In genomic region chr4:169621754-169622481, GRCh38 we compare ENCODE assay signal across 8 cellular contexts. TPM values are rescaled to one million over a fixed set of nuclear protein-coding genes. Genes with fewer than 3 reads are reported as not detected.
DNase-seq lines count a peak whose midpoint lies in the region; ATAC-seq, FAIRE-seq and TF ChIP-seq lines count a peak whose summit lies in the region.

No MANE protein-coding gene starts in this region.

- DNase-seq in T-cell (peak in 21 of 34 experiments; percentile 9 to 57 (median 29)), endothelial cell of umbilical vein (ENCODE audit: low read depth, low spot score) (peak; percentile 81), pancreas (no peak), cerebellar nuclear complex (lab: John Stamatoyannopoulos, UW) (no peak)

- POLR2A ChIA-PET in T-cell (lab: Charles Lee) = interaction anchor here (0.6 to 2.6 kb wide), 5 partner anchors 9 to 432 kb away, joined by 3 to 11 read pairs (median 6); partner anchors contain the start of gene NEK1 (in 1 of the 2)
- POLR2A ChIA-PET in endothelial cell of umbilical vein (lab: Charles Lee) = no interaction called here

- FAIRE-seq in endothelial cell of umbilical vein (lab: Jason Lieb, UNC) (peak; percentile 61), pancreas (lab: Jason Lieb, UNC) (peak; percentile 39)

- ATAC-seq in HG03432 (IDR thresholded peaks at IDR 0.05; ENCODE audit: unreplicated experiment) = peak; percentile 7
- ATAC-seq in T-cell (replicated peaks in 1 of 4) = peak in 3 of 4 experiments; percentile 9 to 26 (median 22)
- ATAC-seq in pancreas = peak in 1 of 4 donors; percentile 2
- ATAC-seq in HG03521 (IDR thresholded peaks at IDR 0.05; ENCODE audit: unreplicated experiment) = no peak
- ATAC-seq in HG02970 (IDR thresholded peaks at IDR 0.05; ENCODE audit: low FRiP score, unreplicated experiment) = no peak

- CTCF ChIA-PET in T-cell (lab: Charles Lee) (interaction anchor here in 1 of 2 donors (0.6 to 1.9 kb wide), 4 partner anchors 9 to 612 kb away, joined by 3 to 19 read pairs (median 4); partner anchors contain the start of genes CBR4 and NEK1), endothelial cell of umbilical vein (lab: Charles Lee) (interaction anchor here (1.3 to 4.0 kb wide), 3 partner anchors 9 to 188 kb away, joined by 3 to 19 read pairs (median 6); no protein-coding TSS in a partner anchor)

- no peaks in the 10 kb centered on the region for H3K27me3 ChIP-seq in endothelial cell of umbilical vein (ENCODE audit: control insufficient read depth in 2 of 2, insufficient read depth in 2 of 2, low read length in 2 of 2)
- no peaks in the 10 kb centered on the region for H3K27me3 ChIP-seq in pancreas

- H3K27me3 Mint-ChIP-seq in T-cell = no peaks in the 10 kb centered on the region

- dilution Hi-C loops in endothelial cell of umbilical vein (cut with MboI; ENCODE audit: extremely low pct_ligation_motif_present, low sequenced_read_pairs) = no loop called here

- no peak overlapping the region for H2AFZ ChIP-seq in endothelial cell of umbilical vein (ENCODE audit: low read depth, low read length)

- TF ChIP-seq CTCF in endothelial cell of umbilical vein (IDR thresholded peaks at IDR 0.05; ENCODE audit: extremely low read depth in 1 of 2, insufficient read depth in 1 of 2, low read depth in 1 of 2, low read length in 2 of 2) = no peak
- TF ChIP-seq CTCF in pancreas (IDR thresholded peaks at IDR 0.05) = no peak

- no peak for TF ChIP-seq POLR2A in endothelial cell of umbilical vein (IDR thresholded peaks at IDR 0.05; ENCODE audit: low read depth, low read length)

- H3K9ac ChIP-seq in ES-I3 (ENCODE audit: low read depth, low read length) (peak overlapping the region; percentile 96), endothelial cell of umbilical vein (replicated peaks; ENCODE audit: extremely low read depth, insufficient read depth, low read length) (peak overlapping the region; percentile 99)

- WGBS in pancreas, 2 donors = 1% methylated on average over 6 of the region's 6 CpGs

- H4K20me1 ChIP-seq in endothelial cell of umbilical vein (replicated peaks; ENCODE audit: control insufficient read depth, extremely low read depth, insufficient read depth, low read length) = peaks cover 4% of the 10 kb centered on the region

- H3K4me3 Mint-ChIP-seq in T-cell = peak overlapping the region; percentile 71 to 97 (median 80)

- peaks cover 72 to 74% (median 73%) of the 10 kb centered on the region in 3 donors for H3K4me1 Mint-ChIP-seq in T-cell

- H3K27ac ChIP-seq in endothelial cell of umbilical vein (ENCODE audit: insufficient read depth, low read depth, low read length) = peak overlapping the region; percentile 92
- peak overlapping the region; percentile 20 to 98 (median 92) for H3K27ac ChIP-seq in pancreas

- H3K4me2 ChIP-seq in endothelial cell of umbilical vein (ENCODE audit: insufficient read depth, low read length) = peak overlapping the region; percentile 100

- no TSS peak for BruUV-seq in endothelial cell of umbilical vein (replicated peaks; lab: Mats Ljungman, UMichigan)

- H3K9me3 ChIP-seq in ES-I3 (ENCODE audit: control insufficient read depth, insufficient read depth, low read length) (no peaks in the 10 kb centered on the region), endothelial cell of umbilical vein (replicated peaks; ENCODE audit: control insufficient read depth, insufficient read depth, low read length) (no peaks in the 10 kb centered on the region), pancreas (no peaks in the 10 kb centered on the region)

- peak overlapping the region; percentile 88 to 89 for H3K27ac Mint-ChIP-seq in T-cell

- no peaks in the 10 kb centered on the region for H3K9me1 ChIP-seq in endothelial cell of umbilical vein (replicated peaks; ENCODE audit: control insufficient read depth, extremely low read depth, insufficient read depth, low read length)

- H3K36me3 Mint-ChIP-seq in T-cell = peaks cover 6% of the 10 kb centered on the region

- H3K9me3 Mint-ChIP-seq in T-cell = no peaks in the 10 kb centered on the region

- peaks cover 48% of the 10 kb centered on the region for H3K79me2 ChIP-seq in endothelial cell of umbilical vein (ENCODE audit: control insufficient read depth, insufficient read depth, low read length)

- no peaks in the 10 kb centered on the region for H3K36me3 ChIP-seq in ES-I3 (ENCODE audit: insufficient read depth, low read length)
- H3K36me3 ChIP-seq in endothelial cell of umbilical vein (ENCODE audit: control insufficient read depth in 2 of 2, extremely low read depth in 1 of 2, insufficient read depth in 2 of 2, low read length in 2 of 2) = no peaks in the 10 kb centered on the region
- no peaks in the 10 kb centered on the region for H3K36me3 ChIP-seq in pancreas

- peak overlapping the region; percentile 81 to 98 (median 91) for H3K4me3 ChIP-seq in endothelial cell of umbilical vein (replicated peaks in 1 of 3; ENCODE audit: insufficient read depth in 1 of 3, low read depth in 1 of 3, low read length in 3 of 3)
- H3K4me3 ChIP-seq in pancreas = peak overlapping the region in 3 of 4 donors; percentile 47 to 56 (median 49)

- peaks cover 6% of the 10 kb centered on the region; the same call in 1 of the 2 replicates for H3K4me1 ChIP-seq in ES-I3 (ENCODE audit: insufficient read depth, low read length)
- peaks cover 19% of the 10 kb centered on the region for H3K4me1 ChIP-seq in endothelial cell of umbilical vein (ENCODE audit: control insufficient read depth, extremely low read depth, insufficient read depth, low read length)
- peaks cover 5 to 15% (median 13%) of the 10 kb centered on the region in 3 donors for H3K4me1 ChIP-seq in pancreas

- intact Hi-C loops in endothelial cell of umbilical vein (cut with micrococcal nuclease) = no loop called here
- intact Hi-C loops in pancreas (cut with DNase I) = no loop called here

TF ChIP-seq in endothelial cell of umbilical vein, 7 proteins besides CTCF, POLR2A, EP300 and RAD21:
- TF ChIP-seq GATA2 (IDR thresholded peaks at IDR 0.05; ENCODE audit: insufficient read depth, insufficient read length, low read depth, low read length) (peak; percentile 88), JUN (IDR thresholded peaks at IDR 0.05; ENCODE audit: borderline replicate concordance, insufficient read depth, insufficient read length, low read depth) (peak; percentile 41), FOS (IDR thresholded peaks at IDR 0.05; ENCODE audit: borderline replicate concordance, insufficient read depth, low read length) (peak; percentile 8), EZH2 (IDR thresholded peaks at IDR 0.05; ENCODE audit: borderline replicate concordance, low read depth, low read length, severe bottlenecking) (no peak), POLR2AphosphoS5 (IDR thresholded peaks at IDR 0.05; ENCODE audit: insufficient read depth, low read depth, low read length) (peak; percentile 39)

RNA-seq across cellular contexts. Expression of gene CLCN3, which starts 1.5 kb away (rescaled TPM):
- 10 to 100 TPM; 17.3 to 33.7 (median 30.8) TPM for total RNA-seq in T-cell
- total RNA-seq in endothelial cell of umbilical vein = 49.0 and 51.4 TPM in 2 replicates
- 12.1 and 16.5 TPM in 2 replicates for polyA plus RNA-seq in endothelial cell of umbilical vein
- polyA plus RNA-seq in endothelial cell of umbilical vein (2011; cell fraction: cytosol; rRNA removed) = 13.2 and 13.6 TPM in 2 replicates
- 13.4 and 21.4 TPM in 2 replicates for polyA plus RNA-seq in endothelial cell of umbilical vein (2011; cell fraction: nucleus; rRNA removed)
- polyA plus RNA-seq in endothelial cell of umbilical vein (2012) = 24.8 and 33.1 TPM in 2 replicates
- polyA minus RNA-seq in endothelial cell of umbilical vein = 82.0 and 86.1 TPM in 2 replicates
- polyA minus RNA-seq in endothelial cell of umbilical vein (2011; cell fraction: cytosol; rRNA and poly(A)+ RNA removed) = 10.9 TPM
- polyA minus RNA-seq in endothelial cell of umbilical vein (2011; cell fraction: nucleus; rRNA and poly(A)+ RNA removed) = 31.2 and 48.2 TPM in 2 replicates
- 10 to 100 TPM; 24.9 to 41.4 (median 33.6) TPM for total RNA-seq in pancreas
- 10 to 100 TPM in 1 of 2 donors, 1 to 10 TPM in 1; 9.1 to 16.7 TPM for polyA plus RNA-seq in pancreas

RNA-seq across cellular contexts. Expression of gene NEK1, which starts 9.5 kb away (rescaled TPM):
- total RNA-seq in T-cell = 10 to 100 TPM; 13.4 to 21.9 (median 19.5) TPM
- total RNA-seq in endothelial cell of umbilical vein = 10.1 and 10.4 TPM in 2 replicates
- polyA plus RNA-seq in endothelial cell of umbilical vein = 1.7 and 2.6 TPM in 2 replicates
- 2.2 and 2.5 TPM in 2 replicates for polyA plus RNA-seq in endothelial cell of umbilical vein (2011; cell fraction: cytosol; rRNA removed)
- polyA plus RNA-seq in endothelial cell of umbilical vein (2011; cell fraction: nucleus; rRNA removed) = 4.9 and 6.6 TPM in 2 replicates
- polyA plus RNA-seq in endothelial cell of umbilical vein (2012) = 5.8 and 7.3 TPM in 2 replicates
- polyA minus RNA-seq in endothelial cell of umbilical vein = 8.4 and 13.1 TPM in 2 replicates
- 4.6 TPM for polyA minus RNA-seq in endothelial cell of umbilical vein (2011; cell fraction: cytosol; rRNA and poly(A)+ RNA removed)
- 24.7 and 26.1 TPM in 2 replicates for polyA minus RNA-seq in endothelial cell of umbilical vein (2011; cell fraction: nucleus; rRNA and poly(A)+ RNA removed)
- 1 to 10 TPM; 3.6 to 8.3 (median 5.0) TPM for total RNA-seq in pancreas
- 1 to 10 TPM; 2.1 to 3.9 TPM for polyA plus RNA-seq in pancreas

Comparison
In these comparisons a context has a peak if more than half of its experiments do, and no peak if none do; other contexts are left out.
1. ATAC-seq: peak in HG03432 (single experiment) and T-cell (3 of 4); none in HG03521 (single experiment) and HG02970 (single experiment).
2. DNase-seq: peak in T-cell (21 of 34) and endothelial cell of umbilical vein (single experiment); none in pancreas (0 of 6) and cerebellar nuclear complex (0 of 2).